ENCODE assay signal across 1 cellular context in genomic region chr12:121580959-121581680, GRCh38.
A peak's percentile ranks its signal among the peaks of the same experiment; 100 is the strongest.
TF ChIP-seq lines count a peak whose summit lies in the region.

TSS of gene KDM2B (minus strand) at chr12:121581023. CDS start at chr12:121580911, 112 bp downstream.

TF ChIP-seq in K562, 482 proteins besides CTCF, POLR2A, EP300 and RAD21 (continued from another document and continues in another):
- TF ChIP-seq, protein P1, sequence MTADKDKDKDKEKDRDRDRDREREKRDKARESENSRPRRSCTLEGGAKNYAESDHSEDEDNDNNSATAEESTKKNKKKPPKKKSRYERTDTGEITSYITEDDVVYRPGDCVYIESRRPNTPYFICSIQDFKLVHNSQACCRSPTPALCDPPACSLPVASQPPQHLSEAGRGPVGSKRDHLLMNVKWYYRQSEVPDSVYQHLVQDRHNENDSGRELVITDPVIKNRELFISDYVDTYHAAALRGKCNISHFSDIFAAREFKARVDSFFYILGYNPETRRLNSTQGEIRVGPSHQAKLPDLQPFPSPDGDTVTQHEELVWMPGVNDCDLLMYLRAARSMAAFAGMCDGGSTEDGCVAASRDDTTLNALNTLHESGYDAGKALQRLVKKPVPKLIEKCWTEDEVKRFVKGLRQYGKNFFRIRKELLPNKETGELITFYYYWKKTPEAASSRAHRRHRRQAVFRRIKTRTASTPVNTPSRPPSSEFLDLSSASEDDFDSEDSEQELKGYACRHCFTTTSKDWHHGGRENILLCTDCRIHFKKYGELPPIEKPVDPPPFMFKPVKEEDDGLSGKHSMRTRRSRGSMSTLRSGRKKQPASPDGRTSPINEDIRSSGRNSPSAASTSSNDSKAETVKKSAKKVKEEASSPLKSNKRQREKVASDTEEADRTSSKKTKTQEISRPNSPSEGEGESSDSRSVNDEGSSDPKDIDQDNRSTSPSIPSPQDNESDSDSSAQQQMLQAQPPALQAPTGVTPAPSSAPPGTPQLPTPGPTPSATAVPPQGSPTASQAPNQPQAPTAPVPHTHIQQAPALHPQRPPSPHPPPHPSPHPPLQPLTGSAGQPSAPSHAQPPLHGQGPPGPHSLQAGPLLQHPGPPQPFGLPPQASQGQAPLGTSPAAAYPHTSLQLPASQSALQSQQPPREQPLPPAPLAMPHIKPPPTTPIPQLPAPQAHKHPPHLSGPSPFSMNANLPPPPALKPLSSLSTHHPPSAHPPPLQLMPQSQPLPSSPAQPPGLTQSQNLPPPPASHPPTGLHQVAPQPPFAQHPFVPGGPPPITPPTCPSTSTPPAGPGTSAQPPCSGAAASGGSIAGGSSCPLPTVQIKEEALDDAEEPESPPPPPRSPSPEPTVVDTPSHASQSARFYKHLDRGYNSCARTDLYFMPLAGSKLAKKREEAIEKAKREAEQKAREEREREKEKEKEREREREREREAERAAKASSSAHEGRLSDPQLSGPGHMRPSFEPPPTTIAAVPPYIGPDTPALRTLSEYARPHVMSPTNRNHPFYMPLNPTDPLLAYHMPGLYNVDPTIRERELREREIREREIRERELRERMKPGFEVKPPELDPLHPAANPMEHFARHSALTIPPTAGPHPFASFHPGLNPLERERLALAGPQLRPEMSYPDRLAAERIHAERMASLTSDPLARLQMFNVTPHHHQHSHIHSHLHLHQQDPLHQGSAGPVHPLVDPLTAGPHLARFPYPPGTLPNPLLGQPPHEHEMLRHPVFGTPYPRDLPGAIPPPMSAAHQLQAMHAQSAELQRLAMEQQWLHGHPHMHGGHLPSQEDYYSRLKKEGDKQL (CRISPR knock-in tag; IDR thresholded peaks at IDR 0.05; ENCODE audit: borderline replicate concordance), result no peak
- TF ChIP-seq SRF (CRISPR knock-in tag; IDR thresholded peaks at IDR 0.05) (no peak), ZBTB40 (IDR thresholded peaks at IDR 0.05) (peak; percentile 71), ZBTB40 (CRISPR knock-in tag; IDR thresholded peaks at IDR 0.05) (no peak), ETV1 (tag; conservative IDR thresholded peaks at IDR 0.05; ENCODE audit: low read depth) (peak; percentile 58), MEF2A (IDR thresholded peaks at IDR 0.05; ENCODE audit: control insufficient read depth, low read depth, low read length) (no peak), ZBTB1 (CRISPR knock-in tag; IDR thresholded peaks at IDR 0.05; ENCODE audit: borderline replicate concordance, low read depth) (no peak), NFIC (IDR thresholded peaks at IDR 0.05) (no peak), HDAC3 (IDR thresholded peaks at IDR 0.05; ENCODE audit: borderline replicate concordance, partially characterized antibody) (no peak), HMGXB4 (CRISPR knock-in tag; IDR thresholded peaks at IDR 0.05) (0 out of 2 replicates have a peak, but pooled peaks have one; percentile 24), TAL1 (IDR thresholded peaks at IDR 0.05) (peak; percentile 20; the same call in 1 of the 2 replicates), NFRKB (IDR thresholded peaks at IDR 0.05; ENCODE audit: low read depth) (no peak), GATA2 (CRISPR knock-in tag; IDR thresholded peaks at IDR 0.05) (0 out of 2 replicates have a peak, but pooled peaks have one; percentile 24), ZNF592 (IDR thresholded peaks at IDR 0.05) (0 out of 2 replicates have a peak, but pooled peaks have one; percentile 18), ZBTB49 (CRISPR knock-in tag; IDR thresholded peaks at IDR 0.05; ENCODE audit: borderline replicate concordance) (0 out of 2 replicates have a peak, but pooled peaks have one; percentile 53), ZBTB8A (IDR thresholded peaks at IDR 0.05; ENCODE audit: partially characterized antibody) (no peak), CBX5 (IDR thresholded peaks at IDR 0.05; ENCODE audit: borderline replicate concordance, low read depth) (no peak), MCM3 (IDR thresholded peaks at IDR 0.05) (no peak), POLR2B (IDR thresholded peaks at IDR 0.05; ENCODE audit: low read depth, partially characterized antibody) (no peak), E2F4 (CRISPR knock-in tag; IDR thresholded peaks at IDR 0.05; ENCODE audit: low read depth) (no peak), MAFG (tag; conservative IDR thresholded peaks at IDR 0.05) (no peak)
- TF ChIP-seq, protein P2, sequence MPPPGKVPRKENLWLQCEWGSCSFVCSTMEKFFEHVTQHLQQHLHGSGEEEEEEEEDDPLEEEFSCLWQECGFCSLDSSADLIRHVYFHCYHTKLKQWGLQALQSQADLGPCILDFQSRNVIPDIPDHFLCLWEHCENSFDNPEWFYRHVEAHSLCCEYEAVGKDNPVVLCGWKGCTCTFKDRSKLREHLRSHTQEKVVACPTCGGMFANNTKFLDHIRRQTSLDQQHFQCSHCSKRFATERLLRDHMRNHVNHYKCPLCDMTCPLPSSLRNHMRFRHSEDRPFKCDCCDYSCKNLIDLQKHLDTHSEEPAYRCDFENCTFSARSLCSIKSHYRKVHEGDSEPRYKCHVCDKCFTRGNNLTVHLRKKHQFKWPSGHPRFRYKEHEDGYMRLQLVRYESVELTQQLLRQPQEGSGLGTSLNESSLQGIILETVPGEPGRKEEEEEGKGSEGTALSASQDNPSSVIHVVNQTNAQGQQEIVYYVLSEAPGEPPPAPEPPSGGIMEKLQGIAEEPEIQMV (tag; conservative IDR thresholded peaks at IDR 0.05; ENCODE audit: low read depth), result no peak
- TF ChIP-seq, protein P3, sequence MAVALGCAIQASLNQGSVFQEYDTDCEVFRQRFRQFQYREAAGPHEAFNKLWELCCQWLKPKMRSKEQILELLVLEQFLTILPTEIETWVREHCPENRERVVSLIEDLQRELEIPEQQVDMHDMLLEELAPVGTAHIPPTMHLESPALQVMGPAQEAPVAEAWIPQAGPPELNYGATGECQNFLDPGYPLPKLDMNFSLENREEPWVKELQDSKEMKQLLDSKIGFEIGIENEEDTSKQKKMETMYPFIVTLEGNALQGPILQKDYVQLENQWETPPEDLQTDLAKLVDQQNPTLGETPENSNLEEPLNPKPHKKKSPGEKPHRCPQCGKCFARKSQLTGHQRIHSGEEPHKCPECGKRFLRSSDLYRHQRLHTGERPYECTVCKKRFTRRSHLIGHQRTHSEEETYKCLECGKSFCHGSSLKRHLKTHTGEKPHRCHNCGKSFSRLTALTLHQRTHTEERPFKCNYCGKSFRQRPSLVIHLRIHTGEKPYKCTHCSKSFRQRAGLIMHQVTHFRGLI (CRISPR knock-in tag; IDR thresholded peaks at IDR 0.05), result no peak
